ENCODE assay signal across 17 cellular contexts in the genomic region with DNA sequence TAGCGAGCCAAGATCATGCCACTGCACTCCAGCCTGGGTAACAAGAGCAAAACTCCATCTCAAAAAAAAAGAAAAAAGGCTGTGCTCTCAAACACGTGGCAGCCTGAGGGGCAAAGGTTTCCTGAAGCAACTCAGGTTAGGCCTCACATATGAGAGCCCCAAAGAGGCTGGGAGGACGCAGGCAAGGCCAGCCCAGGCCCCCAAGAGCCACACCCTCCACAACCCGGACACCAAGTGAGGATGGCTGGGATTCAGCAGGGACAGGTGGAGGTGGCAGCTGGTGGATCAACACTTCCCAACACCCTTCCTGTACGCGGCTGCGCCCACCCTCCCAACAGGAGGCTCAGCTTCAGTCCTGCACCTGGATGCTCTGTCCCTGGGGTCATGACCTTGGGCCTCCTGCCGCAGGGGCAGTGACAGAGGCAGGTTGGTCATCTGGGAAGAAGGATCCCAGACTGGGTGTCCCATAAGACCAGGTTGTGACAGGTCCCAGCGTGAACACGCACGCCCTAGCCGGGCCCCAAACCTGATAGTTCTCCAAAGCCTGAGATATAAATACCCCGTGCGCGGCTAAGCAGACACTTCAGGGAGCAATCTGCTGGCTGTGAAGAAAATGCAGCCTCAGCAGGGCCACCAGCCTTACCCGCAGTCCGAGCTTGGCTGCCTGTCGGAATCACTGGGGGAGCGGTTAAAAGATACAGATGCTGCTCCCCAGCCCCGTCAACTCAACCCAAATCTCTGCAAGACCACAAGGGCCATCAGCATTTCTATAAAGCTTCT.
DNase-seq lines count a peak whose midpoint lies in the region; ATAC-seq, FAIRE-seq and TF ChIP-seq lines count a peak whose summit lies in the region.
"Had no signal": no experiment of that assay in that cellular context is flagged by ENCODE, and none has a peak within 500 bp of the region (broad histone marks: within the 10 kb centered on the region; RNA-seq: fewer than 3 reads in every experiment).

No MANE protein-coding gene starts in this region.

- TF ChIP-seq RAD21 in A549 (conservative IDR thresholded peaks at IDR 0.05 in 1 of 2, IDR thresholded peaks at IDR 0.05 in 1 of 2) = no peak
- TF ChIP-seq RAD21 in liver (IDR thresholded peaks at IDR 0.05) = no peak

- H3K9ac ChIP-seq in duodenal mucosa (ENCODE audit: low read depth in 1 of 2, low read length in 2 of 2) (peak overlapping the region; percentile 48 to 54), liver (ENCODE audit: low read depth in 1 of 2, low read length in 2 of 2) (no peak overlapping the region)

- peaks cover 3% of the 10 kb centered on the region for H3K4me1 ChIP-seq in A549
- peaks cover 18 to 19% of the 10 kb centered on the region in 2 donors for H3K4me1 ChIP-seq in duodenal mucosa (ENCODE audit: control insufficient read depth in 1 of 2, insufficient read depth in 2 of 2, low read length in 2 of 2)
- no peaks in the 10 kb centered on the region for H3K4me1 ChIP-seq in liver (ENCODE audit: control insufficient read depth in 4 of 4, insufficient read depth in 4 of 4, low read length in 3 of 4)
- peaks cover under 1% of the 10 kb centered on the region for H3K4me1 ChIP-seq in foreskin keratinocyte

- H3K9me3 ChIP-seq in A549 = no peaks in the 10 kb centered on the region
- no peaks in the 10 kb centered on the region for H3K9me3 ChIP-seq in duodenal mucosa (ENCODE audit: control insufficient read depth in 1 of 2, low read length in 2 of 2)
- H3K9me3 ChIP-seq in liver (ENCODE audit: control insufficient read depth in 4 of 4, low read length in 3 of 4) = no peaks in the 10 kb centered on the region

- ATAC-seq in A549 (no peak), foreskin keratinocyte (no peak), HG03342 (IDR thresholded peaks at IDR 0.05; ENCODE audit: unreplicated experiment) (no peak), GM21786 (IDR thresholded peaks at IDR 0.05; ENCODE audit: unreplicated experiment) (no peak)
- ATAC-seq: activated CD8-positive, alpha-beta memory T cell treated with anti-CD3 and anti-CD28 coated beads, Interleukin-2, amount 10 ng/mL, durations not matched to agents 7 days and 5 days had no signal

- H3K4me3 ChIP-seq in A549 (no peak overlapping the region), duodenal mucosa (ENCODE audit: low read depth in 1 of 2, low read length in 2 of 2) (no peak overlapping the region), liver (ENCODE audit: low read depth in 1 of 3, low read length in 3 of 3) (no peak overlapping the region)

- CTCF ChIA-PET in A549 (lab: Yijun Ruan, JAX) = interaction anchor here (0.7 to 4.4 kb wide), 5 partner anchors 16 to 649 kb away, joined by 3 to 23 read pairs (median 5); no protein-coding TSS in a partner anchor

- H3K27ac ChIP-seq in A549 (no peak overlapping the region), duodenal mucosa (ENCODE audit: low read depth, low read length) (peak overlapping the region; percentile 36), liver (ENCODE audit: low read depth in 1 of 2, low read length in 2 of 2) (no peak overlapping the region), foreskin keratinocyte (no peak overlapping the region)
- H3K27ac ChIP-seq: epithelial cell of prostate had no signal

- H3K4me2 ChIP-seq in A549 = no peak overlapping the region

- TF ChIP-seq EP300 in A549 (IDR thresholded peaks at IDR 0.05) = no peak

- TF ChIP-seq CTCF in A549 (IDR thresholded peaks at IDR 0.05) = no peak
- TF ChIP-seq CTCF in liver (IDR thresholded peaks at IDR 0.05; ENCODE audit: low read depth, low read length, missing input control) = no peak
- no peak for TF ChIP-seq CTCF in foreskin keratinocyte (conservative IDR thresholded peaks at IDR 0.05)

- POLR2A ChIA-PET in A549 (lab: Yijun Ruan, JAX) = no interaction called here

- H3K36me3 ChIP-seq in duodenal mucosa (ENCODE audit: control insufficient read depth in 1 of 2, insufficient read depth in 2 of 2, low read length in 2 of 2) = peaks cover 18 to 62% of the 10 kb centered on the region in 2 donors
- peaks cover 0 to 3% (median 0%) of the 10 kb centered on the region in 4 donors for H3K36me3 ChIP-seq in liver (ENCODE audit: control insufficient read depth in 4 of 4, insufficient read depth in 3 of 4, low read depth in 1 of 4, low read length in 3 of 4)

- FAIRE-seq in A549 (lab: Jason Lieb, UNC) = no peak
- FAIRE-seq: colon, GM12891, H54 had no signal

- TF ChIP-seq POLR2A in A549 (IDR thresholded peaks at IDR 0.05; ENCODE audit: low read length) = no peak

- no peak for DNase-seq in A549 (ENCODE audit: low read depth in 1 of 2, low spot score in 1 of 2)
- peak; percentile 66 for DNase-seq in NCI-H2171 (lab: John Stamatoyannopoulos, UW)
- DNase-seq in foreskin keratinocyte = no peak
- no peak for DNase-seq in HCEC 1CT
- DNase-seq: activated CD8-positive, alpha-beta memory T cell treated with anti-CD3 and anti-CD28 coated beads, Interleukin-2, amount 10 ng/mL, durations not matched to agents 7 days and 5 days; activated effector memory CD4-positive, alpha-beta T cell treated with Interleukin-2 at 50 U/mL for 16 hours; amniotic stem cell; GDM1; NCI-H187 had no signal

- WGBS in A549 (ENCODE audit: missing lambda C conversion rate) = 92% methylated on average over 20 of the region's 20 CpGs
- WGBS in liver = 89% methylated on average over 20 of the region's 20 CpGs

- H3K27me3 ChIP-seq in duodenal mucosa (ENCODE audit: control insufficient read depth in 1 of 2, insufficient read depth in 2 of 2, low read length in 2 of 2) (no peaks in the 10 kb centered on the region), liver (ENCODE audit: control insufficient read depth in 4 of 4, insufficient read depth in 4 of 4, low read length in 3 of 4) (no peaks in the 10 kb centered on the region), foreskin keratinocyte (no peaks in the 10 kb centered on the region)

TF ChIP-seq in A549, 52 proteins besides CTCF, POLR2A, EP300 and RAD21:
- TF ChIP-seq MAFK (IDR thresholded peaks at IDR 0.05; ENCODE audit: partially characterized antibody) = peak; percentile 5
- TF ChIP-seq PHF8 (IDR thresholded peaks at IDR 0.05; ENCODE audit: borderline replicate concordance, low read depth) = no peak

TF ChIP-seq in liver, 16 proteins besides CTCF, POLR2A, EP300 and RAD21:
- TF ChIP-seq HNF4A (conservative IDR thresholded peaks at IDR 0.05) = peak; percentile 40 to 54
- no peak for TF ChIP-seq JUND (IDR thresholded peaks at IDR 0.05)

Comparison
In these comparisons a context has a peak if more than half of its experiments do, and no peak if none do; other contexts are left out.
1. H3K9ac ChIP-seq: peak in duodenal mucosa (2 of 2); none in liver (0 of 2).